Comparison of ENCODE assay signal across 18 cellular contexts in genomic region chr12:123886931-123887582, GRCh38.
A peak's percentile ranks its signal among the peaks of the same experiment; 100 is the strongest.
DNase-seq lines count a peak whose midpoint lies in the region; ATAC-seq and TF ChIP-seq lines count a peak whose summit lies in the region.
"Had no signal": no experiment of that assay in that cellular context is flagged by ENCODE, and none has a peak within 500 bp of the region (broad histone marks: within the 10 kb centered on the region; RNA-seq: fewer than 3 reads in every experiment).

No MANE protein-coding gene starts in this region.

- intact Hi-C loops in Panc1 (cut with micrococcal nuclease; ENCODE audit: unreplicated experiment) (no loop called here), mucosa of descending colon (cut with DNase I, micrococcal nuclease) (no loop called here)

- H3K36me3 ChIP-seq in Panc1 (ENCODE audit: control insufficient read depth, insufficient read depth, low read length): no peaks in the 10 kb centered on the region
- no peaks in the 10 kb centered on the region for H3K36me3 ChIP-seq in mucosa of descending colon (ENCODE audit: low read depth)
- H3K36me3 ChIP-seq: BLaER1 had no signal

- no peak overlapping the region for H3K4me3 ChIP-seq in Panc1 (ENCODE audit: low read depth in 2 of 2, low read length in 2 of 2)
- H3K4me3 ChIP-seq in mucosa of descending colon: no peak overlapping the region
- H3K4me3 ChIP-seq: BLaER1 had no signal

- CTCF ChIA-PET in Panc1 (lab: Charles Lee): no interaction called here

- H3K27ac ChIP-seq in Panc1 (ENCODE audit: low read length): no peak overlapping the region
- H3K27ac ChIP-seq: 22Rv1 had no signal

- in situ Hi-C loops in Panc1 (cut with HindIII; ENCODE audit: low pct_unique_long_range_greater_than_20kb, low sequenced_read_pairs): no loop called here

- TF ChIP-seq CTCF in Panc1 (IDR thresholded peaks at IDR 0.05): no peak
- no peak for TF ChIP-seq CTCF in mucosa of descending colon (IDR thresholded peaks at IDR 0.05)

- peaks cover 6% of the 10 kb centered on the region; the same call in 1 of the 2 replicates for H3K4me1 ChIP-seq in Panc1 (ENCODE audit: control insufficient read depth, insufficient read depth, low read length)
- H3K4me1 ChIP-seq in mucosa of descending colon (ENCODE audit: low read depth): no peaks in the 10 kb centered on the region

- H3K9me3 ChIP-seq in Panc1 (ENCODE audit: control insufficient read depth, insufficient read depth, low read depth, low read length): no peaks in the 10 kb centered on the region
- H3K9me3 ChIP-seq in mucosa of descending colon: no peaks in the 10 kb centered on the region
- H3K9me3 ChIP-seq: BLaER1 had no signal

- H3K27me3 ChIP-seq in Panc1 (ENCODE audit: control insufficient read depth, insufficient read depth, low read length): peaks cover 29% of the 10 kb centered on the region
- H3K27me3 ChIP-seq: BLaER1 had no signal

- BruUV-seq in Panc1 (replicated peaks; lab: Mats Ljungman, UMichigan): no TSS peak

- peak; percentile 49 for DNase-seq in DMS153 (lab: John Stamatoyannopoulos, UW)
- DNase-seq in DMS153 treated with DMSO at 0.1 percent for 48 hours (lab: John Stamatoyannopoulos, UW; ENCODE audit: unreplicated experiment): no peak
- DNase-seq in COR-L47 (lab: John Stamatoyannopoulos, UW): peak; percentile 17
- no peak for DNase-seq in Panc1 (ENCODE audit: low read depth, low spot score)
- peak in 2 of 3 donors; percentile 25 to 60 for DNase-seq in mucosa of descending colon
- no peak for DNase-seq in stimulated activated CD4-positive, alpha-beta T cell treated with anti-CD3 and anti-CD28 coated beads, Interleukin-1b, Interleukin-23, amount 100 ng/mL, for 48 hours
- DNase-seq in NCI-H1092 treated with DMSO at 0.1 percent for 48 hours (lab: John Stamatoyannopoulos, UW): no peak
- no peak for DNase-seq in left lobe of liver (ENCODE audit: low spot score)
- DNase-seq: DND-41, GDM1, KBM-7, NCI-H1092, NCI-H2029, NCI-H226, SHP77 treated with DMSO at 0.1 percent for 48 hours had no signal

- ATAC-seq in Panc1 (peak; percentile 71), mucosa of descending colon (peak; percentile 84), left lobe of liver (no peak)
- ATAC-seq: HCT116 had no signal

- POLR2A ChIA-PET in Panc1 (lab: Charles Lee): no interaction called here

Comparison
In these comparisons a context has a peak if more than half of its experiments do, and no peak if none do; other contexts are left out.
1. DNase-seq: peak in DMS153 (single experiment), COR-L47 (single experiment) and mucosa of descending colon (2 of 3); none in DMS153 treated with DMSO at 0.1 percent for 48 hours (single experiment), Panc1 (single experiment), stimulated activated CD4-positive, alpha-beta T cell treated with anti-CD3 and anti-CD28 coated beads, Interleukin-1b, Interleukin-23, amount 100 ng/mL, for 48 hours (single experiment), NCI-H1092 treated with DMSO at 0.1 percent for 48 hours (single experiment) and left lobe of liver (single experiment).